ENCODE assay signal across 20 cellular contexts in genomic region chr2:1869987-1870386, GRCh38.
DNase-seq lines count a peak whose midpoint lies in the region; ATAC-seq and TF ChIP-seq lines count a peak whose summit lies in the region.
"Had no signal": no experiment of that assay in that cellular context is flagged by ENCODE, and none has a peak within 500 bp of the region (broad histone marks: within the 10 kb centered on the region; RNA-seq: fewer than 3 reads in every experiment).

No MANE protein-coding gene starts in this region.

- no peak for TF ChIP-seq POLR2A in adrenal gland (IDR thresholded peaks at IDR 0.05)

- ATAC-seq in GM18867 (IDR thresholded peaks at IDR 0.05; ENCODE audit: unreplicated experiment) = no peak
- ATAC-seq: effector memory CD8-positive, alpha-beta T cell had no signal

- H3K27me3 ChIP-seq in adrenal gland = no peaks in the 10 kb centered on the region

- H3K27ac ChIP-seq in RWPE1 (no peak overlapping the region), adrenal gland (no peak overlapping the region)
- H3K27ac ChIP-seq: hepatocyte, pancreas had no signal

- no peaks in the 10 kb centered on the region for H3K36me3 ChIP-seq in adrenal gland (replicated peaks in 1 of 2)
- H3K36me3 ChIP-seq: pancreas had no signal

- no peak overlapping the region for H3K4me3 ChIP-seq in epithelial cell of esophagus (ENCODE audit: low read length)
- H3K4me3 ChIP-seq in adrenal gland = no peak overlapping the region
- H3K4me3 ChIP-seq: hepatocyte, pancreas had no signal

- H3K9me3 ChIP-seq in adrenal gland (replicated peaks in 1 of 3) = no peaks in the 10 kb centered on the region
- H3K9me3 ChIP-seq: pancreas had no signal

- H3K4me1 ChIP-seq in adrenal gland (replicated peaks in 1 of 2) = no peaks in the 10 kb centered on the region
- H3K4me1 ChIP-seq: pancreas had no signal

- intact Hi-C loops in adrenal gland (cut with DNase I) = no loop called here

- DNase-seq in RWPE1 (ENCODE audit: low spot score) = peak; percentile 42
- peak; percentile 8 for DNase-seq in epithelial cell of esophagus (ENCODE audit: low read depth)
- DNase-seq in renal cortical epithelial cell (ENCODE audit: low read depth) = peak; percentile 68
- DNase-seq in HT-29 (ENCODE audit: low spot score) = no peak
- DNase-seq in adrenal gland = no peak
- DNase-seq: activated CD4-positive, alpha-beta T cell treated with anti-CD3 and anti-CD28 coated beads for 48 hours; AML-193; cerebellar nuclear complex; effector memory CD8-positive, alpha-beta T cell; EL; GOT3; kidney; NCI-H1417 treated with DMSO at 0.1 percent for 48 hours; pancreas; stimulated activated CD4-positive, alpha-beta T cell treated with anti-CD3 and anti-CD28 coated beads, Interleukin-2, amount 100 ng/mL, for 24 hours; stimulated activated naive CD4-positive, alpha-beta T cell treated with Interleukin-2 at 50 U/mL for 16 hours; SW 1271 had no signal

- no peak for TF ChIP-seq RAD21 in Ishikawa (IDR thresholded peaks at IDR 0.05; ENCODE audit: low read depth)

- CTCF ChIA-PET in RWPE1 (lab: Yijun Ruan, JAX) = no interaction called here

- no peak for TF ChIP-seq CTCF in RWPE1 (conservative IDR thresholded peaks at IDR 0.05; ENCODE audit: low read depth)
- no peak for TF ChIP-seq CTCF in epithelial cell of esophagus (IDR thresholded peaks at IDR 0.05; ENCODE audit: insufficient read depth, low read depth, low read length, missing control alignments)
- TF ChIP-seq CTCF in adrenal gland (IDR thresholded peaks at IDR 0.05) = no peak

- WGBS in adrenal gland, 4 donors = 53 to 66% (median 58%) methylated on average over 5 of the region's 5 CpGs

- POLR2A ChIA-PET in RWPE1 (lab: Yijun Ruan, JAX; ENCODE audit: low non-redundant PET) = no interaction called here

- no peak for TF ChIP-seq EP300 in Ishikawa (IDR thresholded peaks at IDR 0.05; ENCODE audit: borderline replicate concordance)

TF ChIP-seq in Ishikawa, 13 proteins besides CTCF, POLR2A, EP300 and RAD21:
- TF ChIP-seq, protein P1, sequence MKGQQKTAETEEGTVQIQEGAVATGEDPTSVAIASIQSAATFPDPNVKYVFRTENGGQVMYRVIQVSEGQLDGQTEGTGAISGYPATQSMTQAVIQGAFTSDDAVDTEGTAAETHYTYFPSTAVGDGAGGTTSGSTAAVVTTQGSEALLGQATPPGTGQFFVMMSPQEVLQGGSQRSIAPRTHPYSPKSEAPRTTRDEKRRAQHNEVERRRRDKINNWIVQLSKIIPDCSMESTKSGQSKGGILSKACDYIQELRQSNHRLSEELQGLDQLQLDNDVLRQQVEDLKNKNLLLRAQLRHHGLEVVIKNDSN (IDR thresholded peaks at IDR 0.05) = no peak
- TF ChIP-seq NFIC (IDR thresholded peaks at IDR 0.05) (0 out of 2 replicates have a peak, but pooled peaks have one; percentile 20), ZBTB7A (IDR thresholded peaks at IDR 0.05; ENCODE audit: low read depth) (no peak), FOXM1 (IDR thresholded peaks at IDR 0.05; ENCODE audit: borderline replicate concordance, low read depth) (no peak), CREB1 (IDR thresholded peaks at IDR 0.05; ENCODE audit: low read depth) (no peak)

Comparison
In these comparisons a context has a peak if more than half of its experiments do, and no peak if none do; other contexts are left out.
1. DNase-seq: peak in RWPE1 (single experiment), epithelial cell of esophagus (single experiment) and renal cortical epithelial cell (single experiment); none in HT-29 (single experiment) and adrenal gland (0 of 7).